9 cellular contexts compared by ENCODE assay signal in genomic region chr1:93816970-93817738, GRCh38.
A peak's percentile ranks its signal among the peaks of the same experiment; 100 is the strongest.
DNase-seq lines count a peak whose midpoint lies in the region; ATAC-seq and TF ChIP-seq lines count a peak whose summit lies in the region.
"Had no signal": no experiment of that assay in that cellular context is flagged by ENCODE, and none has a peak within 500 bp of the region (broad histone marks: within the 10 kb centered on the region; RNA-seq: fewer than 3 reads in every experiment).

No MANE protein-coding gene starts in this region.

- ATAC-seq in HG02759 (IDR thresholded peaks at IDR 0.05; ENCODE audit: unreplicated experiment), result no peak
- ATAC-seq in HG02885 (IDR thresholded peaks at IDR 0.05; ENCODE audit: poor library complexity, unreplicated experiment), result no peak
- no peak for ATAC-seq in GM19397 (IDR thresholded peaks at IDR 0.05; ENCODE audit: unreplicated experiment)
- no peak for ATAC-seq in GM19395 (IDR thresholded peaks at IDR 0.05; ENCODE audit: unreplicated experiment)

- no peak for TF ChIP-seq CTCF in choroid plexus epithelial cell (conservative IDR thresholded peaks at IDR 0.05; ENCODE audit: low read depth, low read length)

- H3K4me3 ChIP-seq in choroid plexus epithelial cell (ENCODE audit: low read depth, low read length), result no peak overlapping the region

- peak; percentile 82 for DNase-seq in CD1c-positive myeloid dendritic cell (ENCODE audit: extremely low spot score)
- DNase-seq in MV-4-11 (lab: John Stamatoyannopoulos, UW), result peak; percentile 98
- peak; percentile 81 for DNase-seq in choroid plexus epithelial cell (ENCODE audit: low read depth)
- peak; percentile 16 for DNase-seq in mucosa of gallbladder (ENCODE audit: low spot score)
- DNase-seq: activated CD8-positive, alpha-beta memory T cell treated with anti-CD3 and anti-CD28 coated beads, Interleukin-2, amount 50 U/mL, for 48 hours had no signal

Comparison
In these comparisons a context has a peak if more than half of its experiments do, and no peak if none do; other contexts are left out.
1. DNase-seq: peak in every context shown above with its lines; median percentile 98 in MV-4-11; 82 in CD1c-positive myeloid dendritic cell; 81 in choroid plexus epithelial cell; 16 in mucosa of gallbladder.